Comparison of ENCODE assay signal across 1 cellular context in genomic region chr7:74212661-74213060, GRCh38.
TF ChIP-seq lines count a peak whose summit lies in the region.

No MANE protein-coding gene starts in this region.

TF ChIP-seq in GM12878, 131 proteins besides CTCF, POLR2A, EP300 and RAD21 (continued from another document):
- TF ChIP-seq ZBTB40 (IDR thresholded peaks at IDR 0.05; ENCODE audit: borderline replicate concordance) (no peak), BACH1 (IDR thresholded peaks at IDR 0.05; ENCODE audit: borderline replicate concordance) (no peak), RFX5 (IDR thresholded peaks at IDR 0.05; ENCODE audit: low read depth, low read length) (no peak), IRF4 (IDR thresholded peaks at IDR 0.05; ENCODE audit: low read depth, low read length) (no peak), ZNF24 (IDR thresholded peaks at IDR 0.05) (no peak), ATF3 (IDR thresholded peaks at IDR 0.05; ENCODE audit: borderline replicate concordance, extremely low read depth, low read depth, low read length) (no peak), CBFB (IDR thresholded peaks at IDR 0.05; ENCODE audit: low read depth) (no peak), KAT2A (conservative IDR thresholded peaks at IDR 0.05; ENCODE audit: control insufficient read depth, low read depth, low read length) (no peak), SUZ12 (IDR thresholded peaks at IDR 0.05; ENCODE audit: unreplicated experiment) (no peak), IKZF2 (IDR thresholded peaks at IDR 0.05) (0 out of 4 replicates have a peak, but pooled peaks of 1 of the 2 experiments have one; percentile 23), MYC (IDR thresholded peaks at IDR 0.05; ENCODE audit: insufficient read depth, insufficient read length, insufficient replicate concordance, low read length, severe bottlenecking) (no peak), FOXM1 (IDR thresholded peaks at IDR 0.05; ENCODE audit: low read depth, low read length) (no peak), PML (IDR thresholded peaks at IDR 0.05; ENCODE audit: low read length) (no peak), SKIL (IDR thresholded peaks at IDR 0.05; ENCODE audit: low read depth, poor library complexity, severe bottlenecking) (no peak), ZNF622 (IDR thresholded peaks at IDR 0.05) (no peak), ZSCAN29 (IDR thresholded peaks at IDR 0.05) (no peak), CUX1 (IDR thresholded peaks at IDR 0.05; ENCODE audit: insufficient replicate concordance, low read depth, low read length) (no peak), BMI1 (IDR thresholded peaks at IDR 0.05; ENCODE audit: borderline replicate concordance) (no peak)
- TF ChIP-seq, protein P1, sequence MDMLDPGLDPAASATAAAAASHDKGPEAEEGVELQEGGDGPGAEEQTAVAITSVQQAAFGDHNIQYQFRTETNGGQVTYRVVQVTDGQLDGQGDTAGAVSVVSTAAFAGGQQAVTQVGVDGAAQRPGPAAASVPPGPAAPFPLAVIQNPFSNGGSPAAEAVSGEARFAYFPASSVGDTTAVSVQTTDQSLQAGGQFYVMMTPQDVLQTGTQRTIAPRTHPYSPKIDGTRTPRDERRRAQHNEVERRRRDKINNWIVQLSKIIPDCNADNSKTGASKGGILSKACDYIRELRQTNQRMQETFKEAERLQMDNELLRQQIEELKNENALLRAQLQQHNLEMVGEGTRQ (IDR thresholded peaks at IDR 0.05; ENCODE audit: borderline replicate concordance, low read depth, low read length): no peak
- TF ChIP-seq, protein P2, sequence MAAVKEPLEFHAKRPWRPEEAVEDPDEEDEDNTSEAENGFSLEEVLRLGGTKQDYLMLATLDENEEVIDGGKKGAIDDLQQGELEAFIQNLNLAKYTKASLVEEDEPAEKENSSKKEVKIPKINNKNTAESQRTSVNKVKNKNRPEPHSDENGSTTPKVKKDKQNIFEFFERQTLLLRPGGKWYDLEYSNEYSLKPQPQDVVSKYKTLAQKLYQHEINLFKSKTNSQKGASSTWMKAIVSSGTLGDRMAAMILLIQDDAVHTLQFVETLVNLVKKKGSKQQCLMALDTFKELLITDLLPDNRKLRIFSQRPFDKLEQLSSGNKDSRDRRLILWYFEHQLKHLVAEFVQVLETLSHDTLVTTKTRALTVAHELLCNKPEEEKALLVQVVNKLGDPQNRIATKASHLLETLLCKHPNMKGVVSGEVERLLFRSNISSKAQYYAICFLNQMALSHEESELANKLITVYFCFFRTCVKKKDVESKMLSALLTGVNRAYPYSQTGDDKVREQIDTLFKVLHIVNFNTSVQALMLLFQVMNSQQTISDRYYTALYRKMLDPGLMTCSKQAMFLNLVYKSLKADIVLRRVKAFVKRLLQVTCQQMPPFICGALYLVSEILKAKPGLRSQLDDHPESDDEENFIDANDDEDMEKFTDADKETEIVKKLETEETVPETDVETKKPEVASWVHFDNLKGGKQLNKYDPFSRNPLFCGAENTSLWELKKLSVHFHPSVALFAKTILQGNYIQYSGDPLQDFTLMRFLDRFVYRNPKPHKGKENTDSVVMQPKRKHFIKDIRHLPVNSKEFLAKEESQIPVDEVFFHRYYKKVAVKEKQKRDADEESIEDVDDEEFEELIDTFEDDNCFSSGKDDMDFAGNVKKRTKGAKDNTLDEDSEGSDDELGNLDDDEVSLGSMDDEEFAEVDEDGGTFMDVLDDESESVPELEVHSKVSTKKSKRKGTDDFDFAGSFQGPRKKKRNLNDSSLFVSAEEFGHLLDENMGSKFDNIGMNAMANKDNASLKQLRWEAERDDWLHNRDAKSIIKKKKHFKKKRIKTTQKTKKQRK (IDR thresholded peaks at IDR 0.05; ENCODE audit: low read depth, low read length): no peak
